ENCODE assay signal across 14 cellular contexts in the genomic region with DNA sequence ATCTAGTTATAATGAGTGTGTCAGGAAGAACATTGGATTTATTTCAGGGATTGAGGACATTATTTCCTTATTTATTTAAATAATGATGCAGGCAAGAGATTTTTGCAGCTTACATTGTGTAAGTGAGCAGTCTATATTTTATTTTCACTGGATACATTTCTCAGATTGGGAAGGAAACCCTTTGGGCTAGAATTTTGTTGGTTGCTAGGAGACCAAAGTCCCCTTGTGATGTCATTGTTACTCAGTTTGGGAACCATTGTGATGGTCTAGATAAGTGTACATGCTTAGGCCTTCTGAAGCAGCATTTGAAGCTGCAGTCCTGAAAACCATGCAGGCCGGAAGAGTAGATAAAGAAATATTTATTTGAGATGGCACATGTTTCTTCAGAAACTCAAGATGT. TPM values are rescaled to one million over a fixed set of nuclear protein-coding genes. Genes with fewer than 3 reads are reported as not detected.
"Had no signal": no experiment of that assay in that cellular context is flagged by ENCODE, and none has a peak within 500 bp of the region (broad histone marks: within the 10 kb centered on the region; RNA-seq: fewer than 3 reads in every experiment).

A gene with protein sequence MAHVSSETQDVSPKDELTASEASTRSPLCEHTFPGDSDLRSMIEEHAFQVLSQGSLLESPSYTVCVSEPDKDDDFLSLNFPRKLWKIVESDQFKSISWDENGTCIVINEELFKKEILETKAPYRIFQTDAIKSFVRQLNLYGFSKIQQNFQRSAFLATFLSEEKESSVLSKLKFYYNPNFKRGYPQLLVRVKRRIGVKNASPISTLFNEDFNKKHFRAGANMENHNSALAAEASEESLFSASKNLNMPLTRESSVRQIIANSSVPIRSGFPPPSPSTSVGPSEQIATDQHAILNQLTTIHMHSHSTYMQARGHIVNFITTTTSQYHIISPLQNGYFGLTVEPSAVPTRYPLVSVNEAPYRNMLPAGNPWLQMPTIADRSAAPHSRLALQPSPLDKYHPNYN (plus strand): TSS at position 301 of the 400 bp plus-strand sequence. CDS start 68 bp downstream, at position 369.

RNA-seq across cellular contexts. Expression of the gene that starts here (rescaled TPM):
- total RNA-seq: activated B cell treated with CpG ODN at 0.5 μM for 24 hours; activated CD4-positive, alpha-beta memory T cell treated with anti-CD3 and anti-CD28 coated beads for 36 hours; activated CD4-positive, alpha-beta memory T cell treated with anti-CD3 and anti-CD28 coated beads, Interleukin-2, amount 10 ng/mL, durations not matched to agents 7 days and 5 days; activated CD4-positive, alpha-beta T cell treated with anti-CD3 and anti-CD28 coated beads for 36 hours; activated CD4-positive, alpha-beta T cell treated with anti-CD3 and anti-CD28 coated beads, Interleukin-2, amount 10 ng/mL, durations not matched to agents 24 days and 14 days; activated CD4-positive, alpha-beta T cell treated with anti-CD3 and anti-CD28 coated beads, Interleukin-2, amount 10 ng/mL, durations not matched to agents 7 days and 5 days; activated CD8-positive, alpha-beta memory T cell treated with anti-CD3 and anti-CD28 coated beads for 36 hours; activated CD8-positive, alpha-beta memory T cell treated with anti-CD3 and anti-CD28 coated beads, Interleukin-2, amount 10 ng/mL, durations not matched to agents 7 days and 5 days; activated CD8-positive, alpha-beta T cell treated with anti-CD3 and anti-CD28 coated beads for 36 hours; activated CD8-positive, alpha-beta T cell treated with anti-CD3 and anti-CD28 coated beads, Interleukin-2, amount 10 ng/mL, durations not matched to agents 7 days and 5 days; T-helper 1 cell treated with Interleukin-12 subunit alpha and Interleukin-12 subunit beta and Interleukin-4 antibody, amounts not matched to agents 30 ng/mL and 1 ng/mL, for 36 hours; T-helper 17 cell; T-helper 2 cell treated with Interferon-gamma antibody and Interleukin-4, amounts not matched to agents 100 ng/mL and 5 ng/mL, for 36 hours; WTC11 had no signal
